ENCODE assay signal across 8 cellular contexts in genomic region chr9:97013151-97014132, GRCh38. TPM values are rescaled to one million over a fixed set of nuclear protein-coding genes. Genes with fewer than 3 reads are reported as not detected.
DNase-seq lines count a peak whose midpoint lies in the region; ATAC-seq and TF ChIP-seq lines count a peak whose summit lies in the region.
"Not testable (repeated sequence)": the region's sequence is repeated elsewhere in the genome, so short reads cannot be mapped to it uniquely, and the experiment has no call there.

No MANE protein-coding gene starts in this region.

- TF ChIP-seq CTCF in GM12875 (IDR thresholded peaks at IDR 0.05; ENCODE audit: borderline replicate concordance, insufficient read depth, low read depth, low read length); heart right ventricle (IDR thresholded peaks at IDR 0.05); upper lobe of left lung (IDR thresholded peaks at IDR 0.05): not testable (repeated sequence)

- ATAC-seq in HG02798 (IDR thresholded peaks at IDR 0.05; ENCODE audit: poor library complexity, unreplicated experiment) (peak; percentile 91), heart right ventricle (peak; percentile 96 to 99 (median 98)), upper lobe of left lung (ENCODE audit: low FRiP score in 2 of 2) (peak; percentile 97 to 98)

- 0 to 1% methylated on average over 52 to 86 of the region's 97 CpGs for WGBS in heart right ventricle, 2 donors
- WGBS in upper lobe of left lung, 2 donors: 1 to 3% methylated on average over 7 to 33 of the region's 97 CpGs

- H3K4me3 ChIP-seq in GM12875 (ENCODE audit: low read depth, low read length) (peak overlapping the region; percentile 68), heart right ventricle (peak overlapping the region; percentile 9 to 71 (median 59)), upper lobe of left lung (peak overlapping the region; percentile 61 to 80 (median 70))

- intact Hi-C loops in heart right ventricle (cut with DNase I); posterior vena cava (cut with DNase I): not testable (repeated sequence)

- not testable (repeated sequence) for H3K36me3 ChIP-seq in heart right ventricle, upper lobe of left lung

- DNase-seq in NCI-H1417 treated with DMSO at 0.1 percent for 48 hours (lab: John Stamatoyannopoulos, UW): peak; percentile 71
- peak; percentile 60 to 76 (median 69) for DNase-seq in T-helper 1 cell
- peak; percentile 67 for DNase-seq in amniotic epithelial cell (ENCODE audit: low read depth)
- peak; percentile 70 to 71 for DNase-seq in heart right ventricle
- peak; percentile 90 for DNase-seq in posterior vena cava (ENCODE audit: low spot score)
- peak; percentile 72 to 92 for DNase-seq in upper lobe of left lung

- H3K9me3 ChIP-seq in heart right ventricle, upper lobe of left lung: not testable (repeated sequence)

- peak overlapping the region; percentile 57 to 87 (median 80) for H3K27ac ChIP-seq in heart right ventricle
- H3K27ac ChIP-seq in upper lobe of left lung: peak overlapping the region; percentile 82 to 89 (median 84)

- not testable (repeated sequence) for H3K27me3 ChIP-seq in heart right ventricle, upper lobe of left lung

- peak in 2 of 4 donors; percentile 73 to 77 for TF ChIP-seq POLR2A in upper lobe of left lung (IDR thresholded peaks at IDR 0.05)

- not testable (repeated sequence) for TF ChIP-seq EP300 in upper lobe of left lung (IDR thresholded peaks at IDR 0.05)

- peaks cover 0 to 14% (median 3%) of the 10 kb centered on the region in 9 donors for H3K4me1 ChIP-seq in heart right ventricle
- not testable (repeated sequence) for H3K4me1 ChIP-seq in upper lobe of left lung

RNA-seq across cellular contexts. Expression of gene CTSV, which starts 25.5 kb away (rescaled TPM):
- total RNA-seq in heart right ventricle: under 1 TPM in 2 of 10 donors, not detected in 8; 0.20 to 0.24 TPM
- under 1 TPM; 0.15 to 0.17 TPM for polyA plus RNA-seq in heart right ventricle
- total RNA-seq in posterior vena cava: not detected
- 1 to 10 TPM in 1 of 6 donors, under 1 TPM in 3, not detected in 2; 0.34 to 1.5 (median 0.63) TPM for total RNA-seq in upper lobe of left lung

Comparison
In these comparisons a context has a peak if more than half of its experiments do, and no peak if none do; other contexts are left out.
1. Peak in every context shown above with its lines: DNase-seq, ATAC-seq, H3K4me3 ChIP-seq and H3K27ac ChIP-seq.